In genomic region chr2:179410552-179411356, GRCh38 we compare ENCODE assay signal across 8 cellular contexts.
DNase-seq lines count a peak whose midpoint lies in the region; ATAC-seq and TF ChIP-seq lines count a peak whose summit lies in the region.

No MANE protein-coding gene starts in this region.

- no peak for TF ChIP-seq EP300 in sigmoid colon (IDR thresholded peaks at IDR 0.05)

- peaks cover 31% of the 10 kb centered on the region for H3K27me3 Mint-ChIP-seq in CD4-positive, alpha-beta T cell

- H3K36me3 ChIP-seq in adipocyte (ENCODE audit: control insufficient read depth, insufficient read depth, low read length, severe bottlenecking): no peaks in the 10 kb centered on the region
- no peaks in the 10 kb centered on the region for H3K36me3 ChIP-seq in sigmoid colon

- no peak overlapping the region for H3K4me3 ChIP-seq in adipocyte (ENCODE audit: low read length)
- no peak overlapping the region for H3K4me3 ChIP-seq in right cardiac atrium (ENCODE audit: low read length)
- no peak overlapping the region for H3K4me3 ChIP-seq in sigmoid colon

- no peaks in the 10 kb centered on the region for H3K36me3 Mint-ChIP-seq in CD4-positive, alpha-beta T cell (ENCODE audit: low read depth)

- intact Hi-C loops in CD4-positive, alpha-beta T cell (cut with DNase I, micrococcal nuclease): no loop called here
- intact Hi-C loops in right cardiac atrium (cut with DNase I): no loop called here
- intact Hi-C loops in sigmoid colon (cut with DNase I): loop anchor here (10.0 kb wide), 1 partner anchor 186 kb away; no protein-coding TSS in a partner anchor

- no peak for TF ChIP-seq POLR2A in sigmoid colon (IDR thresholded peaks at IDR 0.05)

- no peak overlapping the region for H3K9ac ChIP-seq in adipocyte (ENCODE audit: low read length)

- no peak for ATAC-seq in CD4-positive, alpha-beta T cell (ENCODE audit: poor library complexity)
- peak; percentile 84 for ATAC-seq in GM18909 (IDR thresholded peaks at IDR 0.05; ENCODE audit: poor library complexity, unreplicated experiment)
- peak; percentile 88 for ATAC-seq in HG03354 (IDR thresholded peaks at IDR 0.05; ENCODE audit: poor library complexity, severe bottlenecking, unreplicated experiment)
- ATAC-seq in right cardiac atrium: peak; percentile 67 to 71

- no peak overlapping the region for H3K27ac Mint-ChIP-seq in CD4-positive, alpha-beta T cell

- H3K27ac ChIP-seq in CD4-positive, alpha-beta T cell (ENCODE audit: low read depth, low read length): no peak overlapping the region
- no peak overlapping the region for H3K27ac ChIP-seq in right cardiac atrium (ENCODE audit: low read length)
- H3K27ac ChIP-seq in sigmoid colon: no peak overlapping the region

- H3K4me1 ChIP-seq in adipocyte (ENCODE audit: control insufficient read depth, insufficient read depth, low read length) (peaks cover 5% of the 10 kb centered on the region), right cardiac atrium (ENCODE audit: control insufficient read depth, insufficient read depth, low read length) (no peaks in the 10 kb centered on the region), sigmoid colon (no peaks in the 10 kb centered on the region)

- TF ChIP-seq CTCF in CD4-positive, alpha-beta T cell (IDR thresholded peaks at IDR 0.05): peak; percentile 46
- peak in 3 of 4 experiments; percentile 34 to 61 (median 35) for TF ChIP-seq CTCF in sigmoid colon (IDR thresholded peaks at IDR 0.05)

- CTCF ChIA-PET in CD4-positive, alpha-beta T cell (lab: Charles Lee): interaction anchor here (1.1 kb wide), 1 partner anchor 10 kb away, joined by 3 read pairs; no protein-coding TSS in a partner anchor

- H3K4me1 Mint-ChIP-seq in CD4-positive, alpha-beta T cell (ENCODE audit: low read depth): no peaks in the 10 kb centered on the region

- POLR2A ChIA-PET in CD4-positive, alpha-beta T cell (lab: Charles Lee): no interaction called here

- DNase-seq in CD4-positive, alpha-beta T cell: no peak
- DNase-seq in NCI-H446 treated with DMSO at 0.1 percent for 48 hours (lab: John Stamatoyannopoulos, UW) (peak; percentile 7), adipocyte (ENCODE audit: low read depth) (peak; percentile 73), right cardiac atrium (peak; percentile 25 to 49 (median 46)), sigmoid colon (peak; percentile 67), cortex of kidney (lab: John Stamatoyannopoulos, UW) (no peak)

- H3K9me3 Mint-ChIP-seq in CD4-positive, alpha-beta T cell: no peaks in the 10 kb centered on the region

- no peaks in the 10 kb centered on the region for H3K9me3 ChIP-seq in CD4-positive, alpha-beta T cell (ENCODE audit: control insufficient read depth, low read length)
- H3K9me3 ChIP-seq in adipocyte (ENCODE audit: control insufficient read depth, low read length) (no peaks in the 10 kb centered on the region), right cardiac atrium (ENCODE audit: control insufficient read depth, low read length) (no peaks in the 10 kb centered on the region), sigmoid colon (no peaks in the 10 kb centered on the region)

- WGBS in right cardiac atrium: 39% methylated on average over 8 of the region's 8 CpGs
- WGBS in sigmoid colon, 2 donors: 31 to 36% methylated on average over 8 of the region's 8 CpGs

- no peak overlapping the region for H3K4me3 Mint-ChIP-seq in CD4-positive, alpha-beta T cell

- no peaks in the 10 kb centered on the region for H3K27me3 ChIP-seq in CD4-positive, alpha-beta T cell (ENCODE audit: control insufficient read depth, insufficient read depth, low read length)
- no peaks in the 10 kb centered on the region for H3K27me3 ChIP-seq in adipocyte (replicated peaks; ENCODE audit: control insufficient read depth, insufficient read depth, low read length)
- no peaks in the 10 kb centered on the region for H3K27me3 ChIP-seq in right cardiac atrium (ENCODE audit: control insufficient read depth, insufficient read depth)
- H3K27me3 ChIP-seq in sigmoid colon: no peaks in the 10 kb centered on the region

Comparison
In these comparisons a context has a peak if more than half of its experiments do, and no peak if none do; other contexts are left out.
1. DNase-seq: peak in NCI-H446 treated with DMSO at 0.1 percent for 48 hours (single experiment), adipocyte (single experiment), right cardiac atrium (3 of 3) and sigmoid colon (single experiment); none in CD4-positive, alpha-beta T cell (0 of 10) and cortex of kidney (single experiment).